Comparison of ENCODE assay signal across 8 cellular contexts in the genomic region with DNA sequence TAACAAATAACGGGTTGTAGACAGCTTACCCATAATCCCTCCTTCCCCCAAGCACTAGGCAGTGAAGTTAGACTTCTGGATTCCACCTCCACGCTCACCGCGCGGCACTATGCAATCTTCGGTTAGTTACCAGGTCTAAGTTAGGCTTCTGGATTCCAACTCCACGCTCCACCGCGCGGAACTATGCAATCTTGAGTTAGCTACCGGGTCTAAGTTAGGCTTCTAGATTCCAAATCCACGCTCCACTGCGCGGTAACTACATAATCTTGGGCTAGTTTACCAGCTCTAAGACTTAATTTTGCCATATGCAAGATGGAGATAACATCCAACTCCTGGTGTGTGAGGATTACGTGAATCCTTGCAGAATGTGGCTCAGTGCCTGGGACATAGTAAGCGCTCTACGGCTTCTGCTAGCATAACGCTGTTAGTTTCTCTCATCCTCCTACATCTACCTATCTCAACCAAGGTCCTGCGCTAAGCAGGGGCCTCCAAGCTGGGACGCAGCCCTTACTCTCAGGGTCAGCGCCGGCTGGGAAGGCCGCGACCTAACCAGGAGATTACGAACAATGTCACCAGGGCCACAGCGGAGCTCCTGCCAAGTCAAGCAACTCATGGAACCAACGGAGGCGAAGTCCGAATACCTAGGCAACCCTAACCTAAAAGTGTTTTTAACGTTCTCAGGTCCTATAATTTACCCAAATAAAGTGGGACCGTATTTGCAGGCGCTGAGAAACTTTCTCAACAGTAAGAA. TPM values are rescaled to one million over a fixed set of nuclear protein-coding genes. Genes with fewer than 3 reads are reported as not detected.
DNase-seq lines count a peak whose midpoint lies in the region; ATAC-seq, FAIRE-seq and TF ChIP-seq lines count a peak whose summit lies in the region.

No MANE protein-coding gene starts in this region.

- TF ChIP-seq CTCF in HepG2 (CRISPR knock-in tag; IDR thresholded peaks at IDR 0.05) (no peak), testis (IDR thresholded peaks at IDR 0.05) (no peak)

- TF ChIP-seq POLR2A in HepG2 (IDR thresholded peaks at IDR 0.05; ENCODE audit: insufficient read depth in 1 of 2, low read depth in 2 of 2, low read length in 2 of 2) (peak in 1 of 2 experiments; percentile 63; a peak in 2 of 4 replicates), testis (IDR thresholded peaks at IDR 0.05) (no peak)

- H3K79me2 ChIP-seq in HepG2 (ENCODE audit: insufficient read depth, low read length), result peaks cover 31% of the 10 kb centered on the region

- FAIRE-seq in HepG2 (lab: Jason Lieb, UNC), result peak; percentile 87

- ATAC-seq in GM18520 (IDR thresholded peaks at IDR 0.05; ENCODE audit: unreplicated experiment) (peak; percentile 15), HG03045 (IDR thresholded peaks at IDR 0.05; ENCODE audit: unreplicated experiment) (peak; percentile 40), HepG2 (peak; percentile 78)
- ATAC-seq in central memory CD8-positive, alpha-beta T cell (replicated peaks; ENCODE audit: extremely low read depth, poor library complexity, severe bottlenecking), result peak; percentile 7

- H3K9me3 Mint-ChIP-seq in central memory CD8-positive, alpha-beta T cell, result no peaks in the 10 kb centered on the region

- POLR2A ChIA-PET in HepG2 (lab: Yijun Ruan, JAX), result interaction anchor here (0.6 to 4.2 kb wide), 20 partner anchors 9 to 1312 kb away, joined by 3 to 149 read pairs (median 4); partner anchors contain the start of genes GLCE, KIF23, TLE3 and UACA

- peak overlapping the region; percentile 97 for H3K27ac Mint-ChIP-seq in central memory CD8-positive, alpha-beta T cell (ENCODE audit: low read depth)

- H3K27me3 ChIP-seq in HepG2 (ENCODE audit: control insufficient read depth in 1 of 2, insufficient read depth in 2 of 2, low read length in 2 of 2) (no peaks in the 10 kb centered on the region; a peak in 1 of 5 replicates), testis (no peaks in the 10 kb centered on the region)

- H3K4me2 ChIP-seq in HepG2 (ENCODE audit: low read depth, low read length), result peak overlapping the region; percentile 93

- WGBS in HepG2 (ENCODE audit: low lambda C conversion rate), result under 1% methylated on average over 30 of the region's 32 CpGs
- WGBS in testis, 2 donors, result 9 to 10% methylated on average over 13 to 32 of the region's 32 CpGs

- peaks cover 5 to 27% of the 10 kb centered on the region in 2 experiments; a peak in 4 of 5 replicates for H3K36me3 ChIP-seq in HepG2 (replicated peaks in 1 of 2; ENCODE audit: control insufficient read depth in 1 of 2, insufficient read depth in 2 of 2, low read length in 2 of 2)
- H3K36me3 ChIP-seq in testis (ENCODE audit: low read depth, missing control alignments), result no peaks in the 10 kb centered on the region

- CTCF ChIA-PET in HepG2 (lab: Yijun Ruan, JAX; ENCODE audit: low intra/inter-chr PET ratio, low total read pairs), result no interaction called here

- H3K27me3 Mint-ChIP-seq in central memory CD8-positive, alpha-beta T cell, result no peaks in the 10 kb centered on the region

- peaks cover 40% of the 10 kb centered on the region for H4K20me1 ChIP-seq in HepG2 (ENCODE audit: insufficient read depth, low read length)

- TSS peak; percentile 97 for BruUV-seq in HepG2 (replicated peaks; lab: Mats Ljungman, UMichigan)

- peak; percentile 58 for DNase-seq in ACHN
- peak; percentile 72 for DNase-seq in RPMI8226
- DNase-seq in central memory CD8-positive, alpha-beta T cell (ENCODE audit: low spot score in 2 of 2), result no peak
- peak; percentile 92 for DNase-seq in HepG2 (ENCODE audit: low spot score)
- DNase-seq in testis, result peak; percentile 41
- no peak for DNase-seq in NCI-H1417 treated with DMSO at 0.1 percent for 48 hours (lab: John Stamatoyannopoulos, UW)

- peaks cover 44% of the 10 kb centered on the region for H3K36me3 Mint-ChIP-seq in central memory CD8-positive, alpha-beta T cell (ENCODE audit: insufficient read depth)

- in situ Hi-C loops in ACHN (cut with HindIII; ENCODE audit: low pct_ligation_motif_present, low pct_unique_long_range_greater_than_20kb, low sequenced_read_pairs), result no loop called here
- in situ Hi-C loops in HepG2 (cut with HindIII; ENCODE audit: extremely low pct_ligation_motif_present, low pct_unique_long_range_greater_than_20kb), result loop anchor here (25.0 kb wide), 2 partner anchors 635 to 640 kb away; partner anchors contain the start of genes ANP32A and TLE3

- peak overlapping the region; percentile 87 for H2AFZ ChIP-seq in HepG2 (ENCODE audit: low read length)

- H3K27ac ChIP-seq in HepG2 (ENCODE audit: extremely low read length, insufficient read depth, low read length), result peak overlapping the region; percentile 98
- H3K27ac ChIP-seq in testis, result peak overlapping the region; percentile 83 to 91

- H3K4me3 ChIP-seq in HepG2 (replicated peaks in 1 of 3; ENCODE audit: insufficient read depth in 1 of 3, low read depth in 2 of 3, low read length in 3 of 3), result peak overlapping the region; percentile 79 to 92 (median 89)
- peak overlapping the region; percentile 92 to 94 for H3K4me3 ChIP-seq in testis

- H3K9ac ChIP-seq in HepG2 (ENCODE audit: insufficient read depth, low read depth, low read length), result peak overlapping the region; percentile 89

- H3K4me1 Mint-ChIP-seq in central memory CD8-positive, alpha-beta T cell, result peaks cover 43% of the 10 kb centered on the region

- H3K4me1 ChIP-seq in HepG2 (ENCODE audit: insufficient read depth, low read length) (peaks cover 27% of the 10 kb centered on the region), testis (peaks cover 29% of the 10 kb centered on the region)

- no peak for TF ChIP-seq RAD21 in HepG2 (CRISPR knock-in tag; IDR thresholded peaks at IDR 0.05)

- TF ChIP-seq EP300 in HepG2 (IDR thresholded peaks at IDR 0.05; ENCODE audit: low read depth in 2 of 2, low read length in 2 of 2) (no peak), HepG2 (CRISPR knock-in tag; IDR thresholded peaks at IDR 0.05; ENCODE audit: borderline replicate concordance) (no peak)

- intact Hi-C loops in HepG2 (cut with micrococcal nuclease; ENCODE audit: unreplicated experiment), result loop anchor here (5.0 kb wide), 1 partner anchor 35 kb away; no protein-coding TSS in a partner anchor
- intact Hi-C loops in testis (cut with DNase I; ENCODE audit: low total_unique reads), result no loop called here

- H3K4me3 Mint-ChIP-seq in central memory CD8-positive, alpha-beta T cell, result peak overlapping the region; percentile 93

- H3K9me3 ChIP-seq in HepG2 (ENCODE audit: low read length) (no peaks in the 10 kb centered on the region), testis (no peaks in the 10 kb centered on the region)

RNA-seq across cellular contexts. Expression of gene RPLP1, which starts 0.5 kb away (rescaled TPM):
- total RNA-seq in HepG2 (2016; rRNA removed; fragmentation: Illumina TruSeq; extraction: Trizol), result 797 and 817 TPM in 2 replicates
- 2,715 and 2,875 TPM in 2 replicates for total RNA-seq in HepG2 (2016; cell fraction: cytosol; rRNA removed; fragmentation: Illumina TruSeq; extraction: Trizol; ENCODE audit: low read depth)
- total RNA-seq in HepG2 (2016; cell fraction: insoluble cytoplasmic fraction; rRNA removed; fragmentation: Illumina TruSeq; extraction: Trizol), result 770 and 847 TPM in 2 replicates
- total RNA-seq in HepG2 (2016; cell fraction: membrane; rRNA removed; fragmentation: Illumina TruSeq; extraction: Trizol), result 2,691 and 2,904 TPM in 2 replicates
- total RNA-seq in HepG2 (2016; cell fraction: nucleus; rRNA removed; fragmentation: Illumina TruSeq; extraction: Trizol), result 376 and 425 TPM in 2 replicates
- 929 and 1,118 TPM in 2 replicates for polyA plus RNA-seq in HepG2 (2011; rRNA removed)
- polyA plus RNA-seq in HepG2 (2011; cell fraction: cytosol; rRNA removed), result 1,248 and 1,609 TPM in 2 replicates
- 481 and 511 TPM in 2 replicates for polyA plus RNA-seq in HepG2 (2011; cell fraction: nucleus; rRNA removed)
- polyA plus RNA-seq in HepG2 (2012), result 1,800 and 1,929 TPM in 2 replicates
- 7,466 and 8,712 TPM in 2 replicates for polyA plus RNA-seq in HepG2 (2016; cell fraction: cytosol; fragmentation: Illumina TruSeq; extraction: Trizol; ENCODE audit: low read depth)
- 1,627 and 1,657 TPM in 2 replicates for polyA plus RNA-seq in HepG2 (2016; cell fraction: insoluble cytoplasmic fraction; fragmentation: Illumina TruSeq; extraction: Trizol; ENCODE audit: low read depth)
- 6,180 and 6,214 TPM in 2 replicates for polyA plus RNA-seq in HepG2 (2016; cell fraction: membrane; fragmentation: Illumina TruSeq; extraction: Trizol; ENCODE audit: low read depth)
- 1,328 and 1,370 TPM in 2 replicates for polyA plus RNA-seq in HepG2 (2016; cell fraction: nucleus; fragmentation: Illumina TruSeq; extraction: Trizol; ENCODE audit: insufficient read depth, low read depth)
- 1,160 and 1,197 TPM in 2 replicates for polyA minus RNA-seq in HepG2 (2011; rRNA and poly(A)+ RNA removed; ENCODE audit: low replicate concordance)
- 1,916 and 2,042 TPM in 2 replicates for polyA minus RNA-seq in HepG2 (2011; cell fraction: cytosol; rRNA and poly(A)+ RNA removed)
- 190 and 217 TPM in 2 replicates for polyA minus RNA-seq in HepG2 (2011; cell fraction: nucleus; rRNA and poly(A)+ RNA removed)
- total RNA-seq in testis, result 100 to 1,000 TPM; 245 to 513 TPM
- 1,127 TPM for polyA plus RNA-seq in testis (ENCODE audit: insufficient read depth, low read depth, low replicate concordance)

RNA-seq across cellular contexts. Expression of gene KIF23, which starts 38.0 kb away (rescaled TPM):
- total RNA-seq in HepG2 (2016; rRNA removed; fragmentation: Illumina TruSeq; extraction: Trizol) (38.1 and 51.2 TPM in 2 replicates), testis (10 to 100 TPM; 17.1 to 23.9 TPM)
- total RNA-seq in HepG2 (2016; cell fraction: cytosol; rRNA removed; fragmentation: Illumina TruSeq; extraction: Trizol; ENCODE audit: low read depth), result 25.1 and 27.8 TPM in 2 replicates
- 36.6 and 47.8 TPM in 2 replicates for total RNA-seq in HepG2 (2016; cell fraction: insoluble cytoplasmic fraction; rRNA removed; fragmentation: Illumina TruSeq; extraction: Trizol)
- total RNA-seq in HepG2 (2016; cell fraction: membrane; rRNA removed; fragmentation: Illumina TruSeq; extraction: Trizol), result 11.1 and 11.6 TPM in 2 replicates
- total RNA-seq in HepG2 (2016; cell fraction: nucleus; rRNA removed; fragmentation: Illumina TruSeq; extraction: Trizol), result 35.8 and 39.8 TPM in 2 replicates
- polyA plus RNA-seq in HepG2 (2011; rRNA removed) (8.4 and 11.3 TPM in 2 replicates), testis (ENCODE audit: insufficient read depth, low read depth, low replicate concordance) (28.4 TPM)
- polyA plus RNA-seq in HepG2 (2011; cell fraction: cytosol; rRNA removed), result 3.8 and 5.7 TPM in 2 replicates
- 18.6 and 25.3 TPM in 2 replicates for polyA plus RNA-seq in HepG2 (2011; cell fraction: nucleus; rRNA removed)
- 6.7 and 12.1 TPM in 2 replicates for polyA plus RNA-seq in HepG2 (2012)
- polyA plus RNA-seq in HepG2 (2016; cell fraction: cytosol; fragmentation: Illumina TruSeq; extraction: Trizol; ENCODE audit: low read depth), result 1.1 and 1.3 TPM in 2 replicates
- polyA plus RNA-seq in HepG2 (2016; cell fraction: insoluble cytoplasmic fraction; fragmentation: Illumina TruSeq; extraction: Trizol; ENCODE audit: low read depth), result 41.4 and 46.9 TPM in 2 replicates
- polyA plus RNA-seq in HepG2 (2016; cell fraction: membrane; fragmentation: Illumina TruSeq; extraction: Trizol; ENCODE audit: low read depth), result 2.8 and 3.7 TPM in 2 replicates
- 51.9 and 52.6 TPM in 2 replicates for polyA plus RNA-seq in HepG2 (2016; cell fraction: nucleus; fragmentation: Illumina TruSeq; extraction: Trizol; ENCODE audit: insufficient read depth, low read depth)
- 9.4 and 66.2 TPM in 2 replicates for polyA minus RNA-seq in HepG2 (2011; rRNA and poly(A)+ RNA removed; ENCODE audit: low replicate concordance)
- polyA minus RNA-seq in HepG2 (2011; cell fraction: cytosol; rRNA and poly(A)+ RNA removed), result 5.4 and 6.8 TPM in 2 replicates
- polyA minus RNA-seq in HepG2 (2011; cell fraction: nucleus; rRNA and poly(A)+ RNA removed), result 19.5 and 25.9 TPM in 2 replicates

Comparison
In these comparisons a context has a peak if more than half of its experiments do, and no peak if none do; other contexts are left out.
1. DNase-seq: peak in ACHN (single experiment), RPMI8226 (single experiment), HepG2 (single experiment) and testis (single experiment); none in central memory CD8-positive, alpha-beta T cell (0 of 2) and NCI-H1417 treated with DMSO at 0.1 percent for 48 hours (single experiment).
2. ATAC-seq: peak in every context shown above with its lines; median percentile 78 in HepG2; 40 in HG03045; 15 in GM18520; 7 in central memory CD8-positive, alpha-beta T cell.